In genomic region chr11:70522261-70522612, GRCh38 we compare ENCODE assay signal across 17 cellular contexts.
A peak's percentile ranks its signal among the peaks of the same experiment; 100 is the strongest.
DNase-seq lines count a peak whose midpoint lies in the region; TF ChIP-seq lines count a peak whose summit lies in the region.
"Had no signal": no experiment of that assay in that cellular context is flagged by ENCODE, and none has a peak within 500 bp of the region (broad histone marks: within the 10 kb centered on the region; RNA-seq: fewer than 3 reads in every experiment).

No MANE protein-coding gene starts in this region.

- no peaks in the 10 kb centered on the region for H3K9me3 Mint-ChIP-seq in endodermal cell
- peaks cover 0 to 2% (median 0%) of the 10 kb centered on the region in 7 donors for H3K9me3 Mint-ChIP-seq in CD14-positive monocyte
- no peaks in the 10 kb centered on the region for H3K9me3 Mint-ChIP-seq in activated naive CD4-positive, alpha-beta T cell treated with anti-CD3 and anti-CD28 coated beads, Interleukin-2, amount 10 ng/mL, durations not matched to agents 7 days and 5 days
- H3K9me3 Mint-ChIP-seq: CD4-positive, CD25-positive, alpha-beta regulatory T cell had no signal

- H3K4me1 ChIP-seq in BLaER1, result peaks cover 43% of the 10 kb centered on the region
- no peaks in the 10 kb centered on the region for H3K4me1 ChIP-seq in endodermal cell (ENCODE audit: control insufficient read depth, insufficient read depth, low read length)
- peaks cover 2% of the 10 kb centered on the region for H3K4me1 ChIP-seq in parathyroid adenoma

- H3K4me2 ChIP-seq in BLaER1 (peak overlapping the region; percentile 48), parathyroid adenoma (ENCODE audit: low read length) (peak overlapping the region; percentile 17)

- no peaks in the 10 kb centered on the region for H3K27me3 Mint-ChIP-seq in endodermal cell (ENCODE audit: insufficient read depth)
- H3K27me3 Mint-ChIP-seq in CD14-positive monocyte (ENCODE audit: low read depth in 3 of 3), result peaks cover 6 to 11% (median 10%) of the 10 kb centered on the region in 3 donors
- peaks cover 33% of the 10 kb centered on the region for H3K27me3 Mint-ChIP-seq in activated naive CD4-positive, alpha-beta T cell treated with anti-CD3 and anti-CD28 coated beads, Interleukin-2, amount 10 ng/mL, durations not matched to agents 7 days and 5 days

- intact Hi-C loops in CD14-positive monocyte (cut with micrococcal nuclease), result no loop called here

- H3K4me3 ChIP-seq in BLaER1 (no peak overlapping the region), WERI-Rb-1 (ENCODE audit: low read depth, low read length) (no peak overlapping the region; the same call in 1 of the 2 replicates), endodermal cell (ENCODE audit: low read length) (no peak overlapping the region), parathyroid adenoma (ENCODE audit: low read depth, low read length) (no peak overlapping the region)
- H3K4me3 ChIP-seq: SK-N-MC had no signal

- H3K4me3 Mint-ChIP-seq in endodermal cell, result no peak overlapping the region
- H3K4me3 Mint-ChIP-seq in CD14-positive monocyte, result no peak overlapping the region
- H3K4me3 Mint-ChIP-seq in activated naive CD4-positive, alpha-beta T cell treated with anti-CD3 and anti-CD28 coated beads, Interleukin-2, amount 10 ng/mL, durations not matched to agents 7 days and 5 days, result no peak overlapping the region
- H3K4me3 Mint-ChIP-seq: CD4-positive, CD25-positive, alpha-beta regulatory T cell had no signal

- H3K27me3 ChIP-seq in BLaER1 (no peaks in the 10 kb centered on the region), WERI-Rb-1 (ENCODE audit: insufficient read depth, low read depth, severe bottlenecking) (no peaks in the 10 kb centered on the region), endodermal cell (ENCODE audit: control insufficient read depth, insufficient read depth, low read length, poor library complexity, severe bottlenecking) (no peaks in the 10 kb centered on the region), parathyroid adenoma (ENCODE audit: control insufficient read depth, insufficient read depth, low read length) (no peaks in the 10 kb centered on the region)

- H2AFZ ChIP-seq in parathyroid adenoma, result peak overlapping the region; percentile 46

- 65 to 82% methylated on average over 7 to 9 of the region's 9 CpGs for WGBS in endodermal cell (ENCODE audit: insufficient coverage in 1 of 2, insufficient read length in 1 of 2), 2 experiments

- no peak overlapping the region for H3K27ac ChIP-seq in BLaER1
- H3K27ac ChIP-seq in WERI-Rb-1, result peak overlapping the region; percentile 65
- H3K27ac ChIP-seq in endodermal cell (ENCODE audit: low read depth, low read length), result peak overlapping the region; percentile 34
- H3K27ac ChIP-seq in parathyroid adenoma, result no peak overlapping the region
- H3K27ac ChIP-seq: RWPE1, SK-N-MC had no signal

- H3K4me1 Mint-ChIP-seq in endodermal cell (peaks cover 14% of the 10 kb centered on the region), CD14-positive monocyte (no peaks in the 10 kb centered on the region)
- H3K4me1 Mint-ChIP-seq in activated naive CD4-positive, alpha-beta T cell treated with anti-CD3 and anti-CD28 coated beads, Interleukin-2, amount 10 ng/mL, durations not matched to agents 7 days and 5 days, result no peaks in the 10 kb centered on the region
- H3K4me1 Mint-ChIP-seq: CD4-positive, CD25-positive, alpha-beta regulatory T cell had no signal

- H3K36me3 Mint-ChIP-seq in endodermal cell (ENCODE audit: low read depth) (no peaks in the 10 kb centered on the region), CD14-positive monocyte (no peaks in the 10 kb centered on the region)
- no peaks in the 10 kb centered on the region for H3K36me3 Mint-ChIP-seq in activated naive CD4-positive, alpha-beta T cell treated with anti-CD3 and anti-CD28 coated beads, Interleukin-2, amount 10 ng/mL, durations not matched to agents 7 days and 5 days
- H3K36me3 Mint-ChIP-seq: CD4-positive, CD25-positive, alpha-beta regulatory T cell had no signal

- H3K27ac Mint-ChIP-seq in endodermal cell (no peak overlapping the region), CD14-positive monocyte (no peak overlapping the region)
- H3K27ac Mint-ChIP-seq in activated naive CD4-positive, alpha-beta T cell treated with anti-CD3 and anti-CD28 coated beads, Interleukin-2, amount 10 ng/mL, durations not matched to agents 7 days and 5 days, result no peak overlapping the region
- H3K27ac Mint-ChIP-seq: CD4-positive, CD25-positive, alpha-beta regulatory T cell had no signal

- no peaks in the 10 kb centered on the region; the same call in 1 of the 2 replicates for H4K20me1 ChIP-seq in BLaER1

- 0 out of 2 replicates have a peak, but pooled peaks cover under 1% of the 10 kb centered on the region for H3K9me3 ChIP-seq in BLaER1
- H3K9me3 ChIP-seq in WERI-Rb-1 (ENCODE audit: severe bottlenecking), result no peaks in the 10 kb centered on the region
- no peaks in the 10 kb centered on the region for H3K9me3 ChIP-seq in endodermal cell (ENCODE audit: control insufficient read depth, low read length)
- no peaks in the 10 kb centered on the region for H3K9me3 ChIP-seq in parathyroid adenoma (ENCODE audit: control insufficient read depth, low read length)

- H3K36me3 ChIP-seq in BLaER1 (no peaks in the 10 kb centered on the region), WERI-Rb-1 (no peaks in the 10 kb centered on the region), endodermal cell (ENCODE audit: control insufficient read depth, insufficient read depth, low read length) (no peaks in the 10 kb centered on the region), parathyroid adenoma (ENCODE audit: control insufficient read depth, insufficient read depth, low read length) (no peaks in the 10 kb centered on the region)

- DNase-seq in WERI-Rb-1 (no peak), endodermal cell (no peak), CD14-positive monocyte (ENCODE audit: low spot score) (no peak), NCI-H526 treated with DMSO at 0.1 percent for 48 hours (lab: John Stamatoyannopoulos, UW) (no peak)
- no peak for DNase-seq in activated CD4-positive, alpha-beta T cell treated with anti-CD3 and anti-CD28 coated beads for 1 hour
- no peak for DNase-seq in activated naive CD4-positive, alpha-beta T cell treated with anti-CD3 and anti-CD28 coated beads, Interleukin-2, amount 10 ng/mL, durations not matched to agents 7 days and 5 days
- DNase-seq: CD4-positive, CD25-positive, alpha-beta regulatory T cell; IMR-90; Karpas-422; NCI-H1105 treated with DMSO at 0.1 percent for 48 hours; NCI-H1694; NCI-H446 treated with DMSO at 0.1 percent for 48 hours; SHP77 treated with DMSO at 0.1 percent for 48 hours had no signal

- no peaks in the 10 kb centered on the region for H3K79me2 ChIP-seq in parathyroid adenoma

- CTCF ChIA-PET in activated naive CD4-positive, alpha-beta T cell treated with anti-CD3 and anti-CD28 coated beads, Interleukin-2, amount 10 ng/mL, durations not matched to agents 7 days and 5 days (lab: Charles Lee), result no interaction called here

- no peak overlapping the region for H3K9ac ChIP-seq in BLaER1
- H3K9ac ChIP-seq in endodermal cell (ENCODE audit: extremely low read depth, low read length, poor library complexity, severe bottlenecking), result no peak overlapping the region
- no peak overlapping the region for H3K9ac ChIP-seq in parathyroid adenoma

- TF ChIP-seq CTCF in WERI-Rb-1 (IDR thresholded peaks at IDR 0.05; ENCODE audit: low read depth, low read length) (no peak), endodermal cell (conservative IDR thresholded peaks at IDR 0.05) (no peak), parathyroid adenoma (IDR thresholded peaks at IDR 0.05) (no peak), CD14-positive monocyte (IDR thresholded peaks at IDR 0.05) (no peak)

Comparison
In these comparisons a context has a peak if more than half of its experiments do, and no peak if none do; other contexts are left out.
1. H3K27ac ChIP-seq: peak in WERI-Rb-1 (single experiment) and endodermal cell (single experiment); none in BLaER1 (single experiment) and parathyroid adenoma (single experiment).